ENCODE assay signal across 10 cellular contexts in the genomic region with DNA sequence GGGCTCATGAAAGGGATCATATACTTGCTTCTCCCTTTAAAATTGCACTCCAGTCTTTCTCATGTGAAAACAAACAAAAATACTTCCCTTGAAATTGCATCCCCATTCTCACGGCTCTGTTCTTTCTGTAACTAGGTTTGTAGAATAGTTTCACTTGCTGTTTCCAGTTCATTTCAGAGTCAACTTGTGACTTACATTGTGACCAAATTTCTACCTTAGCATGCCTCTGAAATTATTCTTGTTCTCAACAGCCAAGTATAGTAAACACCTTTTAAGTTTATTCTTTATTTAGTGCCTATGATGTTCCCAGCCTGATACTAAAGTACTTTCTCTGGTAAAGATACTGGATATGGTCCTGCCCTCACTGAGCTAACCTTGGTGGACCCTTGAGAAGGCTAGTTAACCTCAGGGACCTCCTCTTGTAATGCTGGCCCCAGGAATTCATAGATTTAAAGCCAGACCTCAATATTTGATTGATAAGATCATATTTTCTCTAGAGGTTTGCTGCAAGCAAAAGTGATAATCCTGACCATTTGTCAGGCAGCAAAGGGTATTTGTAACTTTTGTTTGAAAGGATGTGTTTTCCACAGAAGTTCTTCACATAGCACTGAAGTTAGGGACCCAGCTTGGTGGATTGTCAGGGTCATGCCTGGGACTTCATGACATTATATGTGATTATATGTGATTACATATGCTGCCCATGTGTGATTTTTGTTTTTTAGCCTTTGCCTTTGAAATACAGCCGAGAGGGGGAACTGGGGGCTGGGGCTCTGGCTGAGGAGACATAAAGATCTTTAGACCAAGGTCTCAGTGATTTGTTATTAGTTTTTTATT.
DNase-seq lines count a peak whose midpoint lies in the region; ATAC-seq lines count a peak whose summit lies in the region.
"Had no signal": no experiment of that assay in that cellular context is flagged by ENCODE, and none has a peak within 500 bp of the region (broad histone marks: within the 10 kb centered on the region; RNA-seq: fewer than 3 reads in every experiment).

No MANE protein-coding gene starts in this region.

- DNase-seq in NCI-H345 (lab: John Stamatoyannopoulos, UW) (no peak), dedifferentiated amniotic fluid mesenchymal stem cell (ENCODE audit: extremely low spot score) (no peak), anterior cingulate cortex (lab: John Stamatoyannopoulos, UW) (no peak), RKO (ENCODE audit: low spot score) (no peak)
- DNase-seq: HFFc6 had no signal

- peak; percentile 48 for ATAC-seq in GM18909 (IDR thresholded peaks at IDR 0.05; ENCODE audit: poor library complexity, unreplicated experiment)
- ATAC-seq in HG03159 (IDR thresholded peaks at IDR 0.05; ENCODE audit: unreplicated experiment): peak; percentile 48

- peaks cover 14% of the 10 kb centered on the region for H3K9me3 ChIP-seq in BLaER1

- peak overlapping the region; percentile 59 for H3K4me3 Mint-ChIP-seq in activated naive CD8-positive, alpha-beta T cell
- H3K4me3 Mint-ChIP-seq: HFFc6 had no signal

- H3K4me1 ChIP-seq in BLaER1: peaks cover 49% of the 10 kb centered on the region

- H3K9me3 Mint-ChIP-seq in activated naive CD8-positive, alpha-beta T cell (ENCODE audit: low read depth): no peaks in the 10 kb centered on the region
- H3K9me3 Mint-ChIP-seq: HFFc6 had no signal

- peak overlapping the region; percentile 64 for H3K27ac ChIP-seq in BLaER1
- H3K27ac ChIP-seq: cardiac muscle cell had no signal

- H3K27me3 Mint-ChIP-seq in activated naive CD8-positive, alpha-beta T cell: no peaks in the 10 kb centered on the region

- no peaks in the 10 kb centered on the region for H4K20me1 ChIP-seq in BLaER1

- H3K27ac Mint-ChIP-seq in activated naive CD8-positive, alpha-beta T cell: peak overlapping the region; percentile 89
- H3K27ac Mint-ChIP-seq: HFFc6 had no signal

- H3K4me1 Mint-ChIP-seq in activated naive CD8-positive, alpha-beta T cell (ENCODE audit: low read depth): peaks cover 70% of the 10 kb centered on the region

- H3K27me3 ChIP-seq in BLaER1: no peaks in the 10 kb centered on the region
- H3K27me3 ChIP-seq: cardiac muscle cell had no signal

- H3K36me3 ChIP-seq in BLaER1: peaks cover 37% of the 10 kb centered on the region

- peaks cover 7% of the 10 kb centered on the region for H3K36me3 Mint-ChIP-seq in activated naive CD8-positive, alpha-beta T cell

- peak overlapping the region; percentile 65 for H3K4me2 ChIP-seq in BLaER1

- peak overlapping the region; percentile 17; the same call in 1 of the 2 replicates for H3K9ac ChIP-seq in BLaER1

- no peak overlapping the region for H3K4me3 ChIP-seq in BLaER1
- H3K4me3 ChIP-seq: cardiac muscle cell had no signal
